13 cellular contexts compared by ENCODE assay signal in the genomic region with DNA sequence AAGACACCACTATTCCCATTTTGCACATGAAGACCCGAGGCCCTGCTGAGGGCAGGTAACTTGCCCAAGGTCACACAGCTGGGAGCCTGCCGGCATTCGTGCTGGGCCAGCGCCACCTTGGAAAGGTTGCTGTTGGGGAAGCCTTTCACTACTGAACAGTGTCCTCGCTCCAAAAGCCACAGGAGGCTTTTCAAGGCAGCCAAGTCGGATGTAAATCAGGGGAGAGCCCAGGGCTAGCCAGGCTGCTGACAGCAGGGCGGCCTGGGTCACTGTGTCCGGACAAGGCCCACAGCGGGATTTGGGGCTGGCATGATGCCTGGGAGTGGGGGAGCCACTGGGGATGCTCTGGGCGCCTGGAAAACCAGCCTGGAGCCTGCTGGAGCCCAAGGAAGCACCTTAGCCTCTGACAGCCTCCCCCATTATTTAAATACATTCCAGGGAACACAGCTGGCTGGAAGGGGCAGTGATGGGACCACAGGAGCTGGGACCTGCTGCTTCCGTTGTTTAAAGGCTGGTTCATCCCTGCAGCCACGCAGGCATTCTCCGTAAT. TPM values are rescaled to one million over a fixed set of nuclear protein-coding genes. Genes with fewer than 3 reads are reported as not detected.
A peak's percentile ranks its signal among the peaks of the same experiment; 100 is the strongest.
DNase-seq lines count a peak whose midpoint lies in the region; ATAC-seq, FAIRE-seq and TF ChIP-seq lines count a peak whose summit lies in the region.
"Had no signal": no experiment of that assay in that cellular context is flagged by ENCODE, and none has a peak within 500 bp of the region (broad histone marks: within the 10 kb centered on the region; RNA-seq: fewer than 3 reads in every experiment).

No MANE protein-coding gene starts in this region.

- BruUV-seq in K562 (replicated peaks; lab: Mats Ljungman, UMichigan): no TSS peak

- H2AFZ ChIP-seq in K562 (ENCODE audit: low read depth, low read length) (no peak overlapping the region), mesenchymal stem cell (ENCODE audit: low read depth, low read length) (no peak overlapping the region)
- H2AFZ ChIP-seq: parathyroid adenoma had no signal

- in situ Hi-C loops in K562 (cut with MboI) (no loop called here), GM13976 (cut with MboI; ENCODE audit: low sequenced_read_pairs, unreplicated experiment) (no loop called here)

- intact Hi-C loops in K562 (cut with micrococcal nuclease): no loop called here

- peak; percentile 43; the same call in 1 of the 2 replicates for TF ChIP-seq POLR2A in K562 (conservative IDR thresholded peaks at IDR 0.05)
- no peak for TF ChIP-seq POLR2A in suprapubic skin (IDR thresholded peaks at IDR 0.05)

- H3K9me3 ChIP-seq in K562 (replicated peaks; ENCODE audit: control insufficient read depth, insufficient read depth, low read depth, low read length) (no peaks in the 10 kb centered on the region), mesenchymal stem cell (ENCODE audit: control insufficient read depth, low read length) (no peaks in the 10 kb centered on the region), suprapubic skin (no peaks in the 10 kb centered on the region)

- peak overlapping the region; percentile 35 to 76 for H3K4ac ChIP-seq in mesenchymal stem cell (ENCODE audit: low read depth in 1 of 2, low read length in 2 of 2)

- no peaks in the 10 kb centered on the region for H3K27me3 ChIP-seq in K562 (ENCODE audit: control insufficient read depth in 2 of 2, insufficient read depth in 2 of 2, low read length in 2 of 2)
- H3K27me3 ChIP-seq in mesenchymal stem cell (ENCODE audit: control insufficient read depth in 1 of 2, insufficient read depth in 1 of 2, low read length in 2 of 2): no peaks in the 10 kb centered on the region
- H3K27me3 ChIP-seq in suprapubic skin: no peaks in the 10 kb centered on the region

- peaks cover 49% of the 10 kb centered on the region for H3K4me1 Mint-ChIP-seq in stimulated activated naive CD8-positive, alpha-beta T cell treated with anti-CD3 and anti-CD28 coated beads, Interleukin-15, amount 100 ng/mL, for 72 hours

- peak overlapping the region in 1 of 2 experiments; percentile 61 for H3K14ac ChIP-seq in mesenchymal stem cell (ENCODE audit: low read length in 2 of 2)

- POLR2A ChIA-PET in K562 (lab: Yijun Ruan, JAX): interaction anchor here (0.6 kb wide), 1 partner anchor 1332 kb away, joined by 3 read pairs; no protein-coding TSS in a partner anchor

- H3K9ac ChIP-seq in K562 (ENCODE audit: insufficient read depth in 1 of 2, low read depth in 2 of 2, low read length in 2 of 2) (peak overlapping the region; percentile 4 to 88; a peak in 3 of 4 replicates), mesenchymal stem cell (ENCODE audit: low read length) (no peak overlapping the region)
- H3K9ac ChIP-seq: parathyroid adenoma had no signal

- H4K91ac ChIP-seq in mesenchymal stem cell (ENCODE audit: low read length): peak overlapping the region; percentile 25

- no peak for ATAC-seq in stimulated activated naive CD8-positive, alpha-beta T cell treated with anti-CD3 and anti-CD28 coated beads, Interleukin-15, amount 100 ng/mL, for 72 hours
- no peak for ATAC-seq in stimulated activated naive CD8-positive, alpha-beta T cell treated with anti-CD3 and anti-CD28 coated beads, Interleukin-15, Interleukin-2, amounts not matched to agents 100 U/mL and 50 U/mL, for 24 hours
- no peak for ATAC-seq in K562
- ATAC-seq: activated CD8-positive, alpha-beta T cell treated with anti-CD3 and anti-CD28 coated beads for 36 hours had no signal

- WGBS in K562 (ENCODE audit: insufficient coverage, low coverage, missing lambda C conversion rate): 89% methylated on average over 13 of the region's 13 CpGs
- 59% methylated on average over 13 of the region's 13 CpGs for WGBS in mesenchymal stem cell
- 76% methylated on average over 7 of the region's 13 CpGs for WGBS in suprapubic skin

- no peak for FAIRE-seq in K562 (lab: Jason Lieb, UNC)

- peak overlapping the region; percentile 46 to 96 for H3K27ac Mint-ChIP-seq in stimulated activated naive CD8-positive, alpha-beta T cell treated with anti-CD3 and anti-CD28 coated beads, Interleukin-15, amount 100 ng/mL, for 72 hours
- H3K27ac Mint-ChIP-seq: activated CD8-positive, alpha-beta T cell treated with anti-CD3 and anti-CD28 coated beads for 36 hours had no signal

- H2BK12ac ChIP-seq in mesenchymal stem cell (ENCODE audit: low read length in 2 of 2): peak overlapping the region; percentile 79 to 82

- H3K36me3 ChIP-seq in K562 (ENCODE audit: control insufficient read depth, insufficient read depth, low read length) (peaks cover 95% of the 10 kb centered on the region), mesenchymal stem cell (ENCODE audit: control insufficient read depth in 1 of 2, insufficient read depth in 2 of 2, low read depth in 1 of 2, low read length in 2 of 2) (peaks cover 20 to 65% of the 10 kb centered on the region in 2 experiments), suprapubic skin (peaks cover 30% of the 10 kb centered on the region)

- H3K18ac ChIP-seq in mesenchymal stem cell (ENCODE audit: low read depth in 1 of 2, low read length in 2 of 2): peak overlapping the region; percentile 72 to 75

- no peak for TF ChIP-seq RAD21 in K562 (CRISPR knock-in tag; conservative IDR thresholded peaks at IDR 0.05 in 1 of 2, IDR thresholded peaks at IDR 0.05 in 1 of 2)

- peaks cover 4% of the 10 kb centered on the region for H3K9me1 ChIP-seq in K562 (ENCODE audit: control insufficient read depth, insufficient read depth, low read length)

- no peak overlapping the region for H3K4me3 ChIP-seq in K562
- no peak overlapping the region for H3K4me3 ChIP-seq in mesenchymal stem cell (ENCODE audit: insufficient read depth in 1 of 2, low read depth in 1 of 2, low read length in 2 of 2)
- no peak overlapping the region for H3K4me3 ChIP-seq in suprapubic skin

- no peak overlapping the region for H2BK15ac ChIP-seq in mesenchymal stem cell (ENCODE audit: low read depth, poor library complexity, severe bottlenecking)

- peaks cover 17% of the 10 kb centered on the region for H3K79me1 ChIP-seq in mesenchymal stem cell (replicated peaks; ENCODE audit: low read length, poor library complexity, severe bottlenecking)

- H3K27ac ChIP-seq in K562 (ENCODE audit: extremely low read depth, low read depth, low read length) (peak overlapping the region; percentile 32; the same call in 2 of the 3 replicates), mesenchymal stem cell (ENCODE audit: low read length, poor library complexity, severe bottlenecking) (peak overlapping the region; percentile 49), suprapubic skin (no peak overlapping the region)
- H3K27ac ChIP-seq: parathyroid adenoma had no signal

- H3K4me1 ChIP-seq in K562 (replicated peaks in 1 of 2; ENCODE audit: control insufficient read depth in 2 of 2, insufficient read depth in 2 of 2, low read length in 2 of 2) (peaks cover 54 to 55% of the 10 kb centered on the region in 2 experiments), mesenchymal stem cell (ENCODE audit: control insufficient read depth, insufficient read depth, low read depth, low read length) (peaks cover 60% of the 10 kb centered on the region), suprapubic skin (peaks cover 25% of the 10 kb centered on the region)
- H3K4me1 ChIP-seq: parathyroid adenoma had no signal

- no peaks in the 10 kb centered on the region for H3K27me3 Mint-ChIP-seq in stimulated activated naive CD8-positive, alpha-beta T cell treated with anti-CD3 and anti-CD28 coated beads, Interleukin-15, amount 100 ng/mL, for 72 hours
- H3K27me3 Mint-ChIP-seq: activated CD8-positive, alpha-beta T cell treated with anti-CD3 and anti-CD28 coated beads for 36 hours had no signal

- H2BK120ac ChIP-seq in mesenchymal stem cell (ENCODE audit: low read depth, low read length): peak overlapping the region; percentile 51

- H3K23ac ChIP-seq in mesenchymal stem cell (ENCODE audit: low read length in 2 of 2): peak overlapping the region in 1 of 2 experiments; percentile 85

- no peaks in the 10 kb centered on the region; the same call in none of the 2 replicates for H4K20me1 ChIP-seq in K562 (replicated peaks; ENCODE audit: control insufficient read depth, insufficient read depth, low read length)

- no peak overlapping the region for H2AK5ac ChIP-seq in mesenchymal stem cell (ENCODE audit: low read length, severe bottlenecking)

- DNase-seq in stimulated activated naive CD8-positive, alpha-beta T cell treated with anti-CD3 and anti-CD28 coated beads, Interleukin-15, amount 100 ng/mL, for 72 hours: no peak
- no peak for DNase-seq in stimulated activated naive CD8-positive, alpha-beta T cell treated with anti-CD3 and anti-CD28 coated beads, Interleukin-15, Interleukin-2, amounts not matched to agents 100 U/mL and 50 U/mL, for 24 hours
- no peak for DNase-seq in K562 (ENCODE audit: extremely low read depth in 1 of 4, low spot score in 3 of 4)
- DNase-seq in mesenchymal stem cell: peak; percentile 52
- no peak for DNase-seq in NCI-H146 treated with DMSO at 0.1 percent for 48 hours (lab: John Stamatoyannopoulos, UW; ENCODE audit: unreplicated experiment)
- no peak for DNase-seq in GM13976 (ENCODE audit: low spot score)
- no peak for DNase-seq in NCI-H2107 treated with DMSO at 0.1 percent for 48 hours (lab: John Stamatoyannopoulos, UW; ENCODE audit: unreplicated experiment)
- no peak for DNase-seq in suprapubic skin (ENCODE audit: low spot score in 2 of 2)
- DNase-seq: activated CD8-positive, alpha-beta T cell treated with anti-CD3 and anti-CD28 coated beads for 36 hours; activated naive CD4-positive, alpha-beta T cell treated with anti-CD3 and anti-CD28 coated beads, Interleukin-2, amount 50 U/mL, for 16 hours; cortex of kidney; NCI-H748 treated with DMSO at 0.1 percent for 48 hours had no signal

- H3K4me3 Mint-ChIP-seq in stimulated activated naive CD8-positive, alpha-beta T cell treated with anti-CD3 and anti-CD28 coated beads, Interleukin-15, amount 100 ng/mL, for 72 hours: no peak overlapping the region
- H3K4me3 Mint-ChIP-seq: activated CD8-positive, alpha-beta T cell treated with anti-CD3 and anti-CD28 coated beads for 36 hours had no signal

- no peak for TF ChIP-seq EP300 in K562 (IDR thresholded peaks at IDR 0.05; ENCODE audit: low read length)
- TF ChIP-seq EP300 in suprapubic skin (IDR thresholded peaks at IDR 0.05): no peak

- H3K9me3 Mint-ChIP-seq in stimulated activated naive CD8-positive, alpha-beta T cell treated with anti-CD3 and anti-CD28 coated beads, Interleukin-15, amount 100 ng/mL, for 72 hours: no peaks in the 10 kb centered on the region
- H3K9me3 Mint-ChIP-seq: activated CD8-positive, alpha-beta T cell treated with anti-CD3 and anti-CD28 coated beads for 36 hours had no signal

- peak overlapping the region; percentile 78 for H4K8ac ChIP-seq in mesenchymal stem cell (ENCODE audit: low read length)

- no peak overlapping the region for H3K4me2 ChIP-seq in K562 (ENCODE audit: insufficient read depth, low read length)
- H3K4me2 ChIP-seq in mesenchymal stem cell (ENCODE audit: low read length, poor library complexity, severe bottlenecking): no peak overlapping the region

- CTCF ChIA-PET in K562 (lab: Yijun Ruan, JAX; ENCODE audit: low intra/inter-chr PET ratio): no interaction called here

- no peak overlapping the region for H2BK5ac ChIP-seq in mesenchymal stem cell (ENCODE audit: low read depth, low read length, poor library complexity, severe bottlenecking)

- TF ChIP-seq CTCF in K562 (IDR thresholded peaks at IDR 0.05 in 2 of 3, conservative IDR thresholded peaks at IDR 0.05 in 1 of 3; ENCODE audit: insufficient read depth in 2 of 3, low read depth in 1 of 3, low read length in 3 of 3) (no peak), GM13976 (IDR thresholded peaks at IDR 0.05; ENCODE audit: borderline replicate concordance, control extremely low read depth, extremely low read depth, insufficient read depth, missing control alignments) (no peak), suprapubic skin (IDR thresholded peaks at IDR 0.05) (no peak)

- H3K79me2 ChIP-seq in K562 (ENCODE audit: control insufficient read depth, insufficient read depth, low read length): peaks cover 95% of the 10 kb centered on the region
- H3K79me2 ChIP-seq: parathyroid adenoma had no signal

RNA-seq across cellular contexts. Expression of gene SLC6A6, which starts 10.5 kb away (rescaled TPM):
- total RNA-seq in K562 (2011; cell fraction: chromatin; rRNA removed; ENCODE audit: low replicate concordance): 361 and 756 TPM in 2 replicates
- 315 and 326 TPM in 2 replicates for total RNA-seq in K562 (2011; cell fraction: nucleolus; rRNA removed)
- 358 and 388 TPM in 2 replicates for total RNA-seq in K562 (2011; cell fraction: nucleoplasm; rRNA removed)
- total RNA-seq in K562 (2014; rRNA removed) (106 and 223 TPM in 2 replicates), K562 (2014; rRNA removed; fragmentation: Illumina TruSeq; extraction: Trizol) (79.6 and 90.2 TPM in 2 replicates), K562 (2015; rRNA removed; fragmentation: Illumina TruSeq; extraction: Trizol) (91.9 and 93.2 TPM in 2 replicates), K562 (2021) (194 and 203 TPM in 2 replicates), suprapubic skin (100 to 1,000 TPM in 2 of 4 donors, 10 to 100 TPM in 2; 85.4 to 149 (median 102) TPM)
- polyA plus RNA-seq in K562 (2011; rRNA removed) (71.4 and 100 TPM in 2 replicates), K562 (2014; fragmentation: Illumina TruSeq; extraction: Trizol) (121 and 139 TPM in 2 replicates), K562 (2014; fragmentation: Nextera tagmentation; extraction: Ambion mirVana) (10 to 100 TPM; 12.3 to 14.8 TPM), K562 (2014; rRNA removed) (111 and 129 TPM in 2 replicates)
- 56.5 and 73.9 TPM in 2 replicates for polyA plus RNA-seq in K562 (2011; cell fraction: cytosol; rRNA removed)
- polyA plus RNA-seq in K562 (2011; cell fraction: nucleus; rRNA removed): 434 and 457 TPM in 2 replicates
- polyA plus RNA-seq in K562 (2012): 52.3 and 64.9 TPM in 2 replicates
- polyA minus RNA-seq in K562 (2011; rRNA and poly(A)+ RNA removed): 75.5 and 106 TPM in 2 replicates
- polyA minus RNA-seq in K562 (2011; cell fraction: cytosol; rRNA and poly(A)+ RNA removed): 40.8 and 83.0 TPM in 2 replicates
- 138 and 192 TPM in 2 replicates for polyA minus RNA-seq in K562 (2011; cell fraction: nucleus; rRNA and poly(A)+ RNA removed)
- polyA plus RNA-seq in mesenchymal stem cell (2013, experiment 1 of 2): 34.8 TPM
- polyA plus RNA-seq in mesenchymal stem cell (2013, experiment 2 of 2): 33.8 TPM
